ENCODE assay signal across 8 cellular contexts in genomic region chr7:149772821-149773425, GRCh38. TPM values are rescaled to one million over a fixed set of nuclear protein-coding genes. Genes with fewer than 3 reads are reported as not detected.
A peak's percentile ranks its signal among the peaks of the same experiment; 100 is the strongest.
DNase-seq lines count a peak whose midpoint lies in the region; ATAC-seq and TF ChIP-seq lines count a peak whose summit lies in the region.

No MANE protein-coding gene starts in this region.

- H3K27ac ChIP-seq in C4-2B = peak overlapping the region; percentile 94

- peak overlapping the region; percentile 42 for H3K4me3 Mint-ChIP-seq in activated naive CD8-positive, alpha-beta T cell treated with anti-CD3 and anti-CD28 coated beads, Interleukin-2, amount 50 U/mL, for 24 hours
- H3K4me3 Mint-ChIP-seq in immature natural killer cell = peak overlapping the region; percentile 73 to 88 (median 85)
- peak overlapping the region; percentile 72 for H3K4me3 Mint-ChIP-seq in stimulated activated effector memory CD8-positive, alpha-beta T cell treated with anti-CD3 and anti-CD28 coated beads, Interleukin-12 subunit alpha, Interleukin-12 subunit beta, amount 100 ng/mL, for 72 hours

- no peak for ATAC-seq in activated naive CD8-positive, alpha-beta T cell treated with anti-CD3 and anti-CD28 coated beads, Interleukin-2, amount 50 U/mL, for 24 hours
- ATAC-seq in stimulated activated effector memory CD8-positive, alpha-beta T cell treated with anti-CD3 and anti-CD28 coated beads, Interleukin-12 subunit alpha, Interleukin-12 subunit beta, amount 100 ng/mL, for 72 hours = no peak

- H3K27me3 Mint-ChIP-seq in activated naive CD8-positive, alpha-beta T cell treated with anti-CD3 and anti-CD28 coated beads, Interleukin-2, amount 50 U/mL, for 24 hours = peaks cover 5% of the 10 kb centered on the region
- peaks cover 0 to 14% (median 10%) of the 10 kb centered on the region in 3 donors for H3K27me3 Mint-ChIP-seq in immature natural killer cell (ENCODE audit: low read depth in 3 of 3)

- no peak for TF ChIP-seq CTCF in C4-2B (conservative IDR thresholded peaks at IDR 0.05)

- no peaks in the 10 kb centered on the region for H3K36me3 Mint-ChIP-seq in activated naive CD8-positive, alpha-beta T cell treated with anti-CD3 and anti-CD28 coated beads, Interleukin-2, amount 50 U/mL, for 24 hours (ENCODE audit: low read depth)
- peaks cover 0 to 7% (median 0%) of the 10 kb centered on the region in 3 donors for H3K36me3 Mint-ChIP-seq in immature natural killer cell
- no peaks in the 10 kb centered on the region for H3K36me3 Mint-ChIP-seq in stimulated activated effector memory CD8-positive, alpha-beta T cell treated with anti-CD3 and anti-CD28 coated beads, Interleukin-12 subunit alpha, Interleukin-12 subunit beta, amount 100 ng/mL, for 72 hours

- H3K4me1 Mint-ChIP-seq in activated naive CD8-positive, alpha-beta T cell treated with anti-CD3 and anti-CD28 coated beads, Interleukin-2, amount 50 U/mL, for 24 hours = peaks cover 3% of the 10 kb centered on the region
- H3K4me1 Mint-ChIP-seq in immature natural killer cell = peaks cover 5 to 9% of the 10 kb centered on the region in 2 donors
- H3K4me1 Mint-ChIP-seq in stimulated activated effector memory CD8-positive, alpha-beta T cell treated with anti-CD3 and anti-CD28 coated beads, Interleukin-12 subunit alpha, Interleukin-12 subunit beta, amount 100 ng/mL, for 72 hours = no peaks in the 10 kb centered on the region

- H3K27ac Mint-ChIP-seq in activated naive CD8-positive, alpha-beta T cell treated with anti-CD3 and anti-CD28 coated beads, Interleukin-2, amount 50 U/mL, for 24 hours = no peak overlapping the region
- peak overlapping the region in 1 of 6 donors; percentile 22 for H3K27ac Mint-ChIP-seq in immature natural killer cell
- H3K27ac Mint-ChIP-seq in stimulated activated effector memory CD8-positive, alpha-beta T cell treated with anti-CD3 and anti-CD28 coated beads, Interleukin-12 subunit alpha, Interleukin-12 subunit beta, amount 100 ng/mL, for 72 hours = no peak overlapping the region

- H3K9me3 Mint-ChIP-seq in activated naive CD8-positive, alpha-beta T cell treated with anti-CD3 and anti-CD28 coated beads, Interleukin-2, amount 50 U/mL, for 24 hours = no peaks in the 10 kb centered on the region
- no peaks in the 10 kb centered on the region for H3K9me3 Mint-ChIP-seq in immature natural killer cell
- no peaks in the 10 kb centered on the region for H3K9me3 Mint-ChIP-seq in stimulated activated effector memory CD8-positive, alpha-beta T cell treated with anti-CD3 and anti-CD28 coated beads, Interleukin-12 subunit alpha, Interleukin-12 subunit beta, amount 100 ng/mL, for 72 hours

- DNase-seq in NCI-H1105 treated with DMSO at 0.1 percent for 48 hours (lab: John Stamatoyannopoulos, UW) = peak; percentile 26
- DNase-seq in activated naive CD8-positive, alpha-beta T cell treated with anti-CD3 and anti-CD28 coated beads, Interleukin-2, amount 50 U/mL, for 24 hours = no peak
- DNase-seq in immature natural killer cell = peak; percentile 24 to 36 (median 32)
- no peak for DNase-seq in stimulated activated effector memory CD8-positive, alpha-beta T cell treated with anti-CD3 and anti-CD28 coated beads, Interleukin-12 subunit alpha, Interleukin-12 subunit beta, amount 100 ng/mL, for 72 hours (ENCODE audit: low spot score in 2 of 2)
- no peak for DNase-seq in HuH-7 (ENCODE audit: low spot score)
- no peak for DNase-seq in NCI-H774 (lab: John Stamatoyannopoulos, UW)
- DNase-seq in NCI-H2029 (lab: John Stamatoyannopoulos, UW) = no peak

RNA-seq across cellular contexts. Expression of gene ZNF467, which starts 0.5 kb away (rescaled TPM):
- 1 to 10 TPM in 2 of 3 donors, not detected in 1; 1.5 to 2.3 TPM for polyA plus RNA-seq in immature natural killer cell

Comparison
In these comparisons a context has a peak if more than half of its experiments do, and no peak if none do; other contexts are left out.
1. DNase-seq: peak in NCI-H1105 treated with DMSO at 0.1 percent for 48 hours (single experiment) and immature natural killer cell (3 of 3); none in activated naive CD8-positive, alpha-beta T cell treated with anti-CD3 and anti-CD28 coated beads, Interleukin-2, amount 50 U/mL, for 24 hours (single experiment), stimulated activated effector memory CD8-positive, alpha-beta T cell treated with anti-CD3 and anti-CD28 coated beads, Interleukin-12 subunit alpha, Interleukin-12 subunit beta, amount 100 ng/mL, for 72 hours (0 of 2), HuH-7 (single experiment), NCI-H774 (single experiment) and NCI-H2029 (single experiment).
2. Peak in every context shown above with its lines, with median percentiles within 50 percentile points of each other: H3K4me3 Mint-ChIP-seq.